ENCODE assay signal across 8 cellular contexts in the genomic region with DNA sequence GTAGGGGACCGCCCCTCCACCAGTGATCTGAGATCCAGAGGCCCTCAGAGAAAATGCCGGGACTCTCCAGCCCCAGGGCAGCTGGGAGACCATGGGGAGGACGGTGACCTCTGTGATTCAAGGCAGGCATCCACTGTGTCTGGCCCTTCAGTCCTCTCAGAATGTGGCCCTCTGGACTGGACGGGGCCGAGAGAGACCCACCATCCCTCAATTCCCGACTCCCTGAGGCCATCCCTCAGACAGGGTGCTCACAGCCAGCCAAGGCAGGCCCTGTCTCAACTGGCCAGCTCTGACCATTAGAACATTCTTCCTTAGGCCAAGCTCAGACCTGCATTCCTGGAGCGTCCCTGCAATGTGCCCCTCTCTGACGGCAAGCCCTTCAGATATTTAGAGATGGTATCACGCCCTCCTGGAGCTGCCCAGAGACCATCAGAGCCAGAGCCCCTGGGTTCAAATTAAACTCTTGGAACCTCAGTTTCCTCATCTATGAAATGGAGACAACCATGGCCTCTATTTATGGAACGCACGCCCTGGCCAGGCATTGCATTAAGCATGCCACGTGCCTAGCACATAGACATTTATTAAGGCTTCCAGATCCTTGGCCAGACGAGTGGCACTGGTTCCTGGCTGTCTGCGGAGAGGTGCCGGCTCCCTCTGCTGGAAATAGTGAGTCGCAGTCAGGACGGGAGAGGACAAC. TPM values are rescaled to one million over a fixed set of nuclear protein-coding genes. Genes with fewer than 3 reads are reported as not detected.
DNase-seq lines count a peak whose midpoint lies in the region; ATAC-seq and TF ChIP-seq lines count a peak whose summit lies in the region.

No MANE protein-coding gene starts in this region.

- H3K4me1 ChIP-seq in CD8-positive, alpha-beta T cell (ENCODE audit: insufficient read depth, low read length): peaks cover 3% of the 10 kb centered on the region
- H3K4me1 ChIP-seq in KMS-11 (ENCODE audit: low read depth, poor library complexity, severe bottlenecking): peaks cover 20% of the 10 kb centered on the region
- H3K4me1 ChIP-seq in PC-3 (ENCODE audit: insufficient read depth, low read length): peaks cover 14% of the 10 kb centered on the region; the same call in 1 of the 2 replicates
- H3K4me1 ChIP-seq in fibroblast of lung (ENCODE audit: control insufficient read depth, extremely low read depth, insufficient read depth, low read length): peaks cover 4% of the 10 kb centered on the region
- peaks cover 7% of the 10 kb centered on the region for H3K4me1 ChIP-seq in neural progenitor cell
- H3K4me1 ChIP-seq in suprapubic skin: peaks cover 9% of the 10 kb centered on the region

- peak; percentile 65 for TF ChIP-seq CTCF in CD8-positive, alpha-beta T cell (IDR thresholded peaks at IDR 0.05)
- TF ChIP-seq CTCF in KMS-11 (conservative IDR thresholded peaks at IDR 0.05; ENCODE audit: low read depth, low read length) (peak; percentile 96), PC-3 (conservative IDR thresholded peaks at IDR 0.05; ENCODE audit: low read depth, low read length) (peak; percentile 97), fibroblast of lung (conservative IDR thresholded peaks at IDR 0.05 in 1 of 2, IDR thresholded peaks at IDR 0.05 in 1 of 2; ENCODE audit: low read depth in 1 of 2, low read length in 2 of 2) (peak; percentile 85 to 95), neural progenitor cell (IDR thresholded peaks at IDR 0.05) (peak; percentile 79), suprapubic skin (IDR thresholded peaks at IDR 0.05) (peak; percentile 80 to 83)

- no peaks in the 10 kb centered on the region for H3K36me3 Mint-ChIP-seq in CD8-positive, alpha-beta T cell
- H3K36me3 Mint-ChIP-seq in activated T-cell treated with anti-CD3 and anti-CD28 coated beads, Interleukin-2, amount 50 U/mL, for 24 hours (ENCODE audit: low read depth): no peaks in the 10 kb centered on the region
- no peaks in the 10 kb centered on the region for H3K36me3 Mint-ChIP-seq in neural progenitor cell

- H3K9me3 Mint-ChIP-seq in CD8-positive, alpha-beta T cell: no peaks in the 10 kb centered on the region
- H3K9me3 Mint-ChIP-seq in activated T-cell treated with anti-CD3 and anti-CD28 coated beads, Interleukin-2, amount 50 U/mL, for 24 hours: no peaks in the 10 kb centered on the region
- no peaks in the 10 kb centered on the region for H3K9me3 Mint-ChIP-seq in neural progenitor cell

- H4K20me1 ChIP-seq in KMS-11 (ENCODE audit: insufficient read depth) (no peaks in the 10 kb centered on the region), PC-3 (ENCODE audit: low read length) (no peaks in the 10 kb centered on the region), fibroblast of lung (ENCODE audit: control insufficient read depth, extremely low read depth, insufficient read depth, low read length) (no peaks in the 10 kb centered on the region), neural progenitor cell (ENCODE audit: low read depth) (no peaks in the 10 kb centered on the region)

- no peaks in the 10 kb centered on the region for H3K9me2 ChIP-seq in PC-3 (replicated peaks; ENCODE audit: low read length)

- POLR2A ChIA-PET in CD8-positive, alpha-beta T cell (lab: Charles Lee): interaction anchor here (0.8 to 6.2 kb wide), 3 partner anchors 133 to 225 kb away, joined by 3 to 63 read pairs (median 4); partner anchors contain the start of genes AHCYL1 and GNAI3
- POLR2A ChIA-PET in PC-3 (lab: Charles Lee; ENCODE audit: unreplicated experiment): no interaction called here

- ATAC-seq in CD8-positive, alpha-beta T cell: peak; percentile 90
- ATAC-seq in GM19438 (IDR thresholded peaks at IDR 0.05; ENCODE audit: low read depth, unreplicated experiment): peak; percentile 62
- peak; percentile 88 for ATAC-seq in PC-3

- BruUV-seq in PC-3 (replicated peaks; lab: Mats Ljungman, UMichigan): no TSS peak

- no peak for TF ChIP-seq POLR2A in suprapubic skin (IDR thresholded peaks at IDR 0.05)

- peak; percentile 29 to 76 (median 59) for DNase-seq in CD8-positive, alpha-beta T cell
- DNase-seq in PC-3 (peak; percentile 88), fibroblast of lung (ENCODE audit: low read depth in 2 of 2) (peak; percentile 76 to 91), neural progenitor cell (ENCODE audit: low spot score) (peak; percentile 87), suprapubic skin (ENCODE audit: low spot score in 2 of 2) (peak; percentile 89 to 93)
- peak; percentile 70 for DNase-seq in activated T-cell treated with anti-CD3 and anti-CD28 coated beads, Interleukin-2, amount 50 U/mL, for 24 hours

- H2AFZ ChIP-seq in KMS-11 (ENCODE audit: low read depth) (peak overlapping the region; percentile 65), PC-3 (ENCODE audit: low read length) (peak overlapping the region; percentile 47; the same call in 1 of the 2 replicates), fibroblast of lung (ENCODE audit: low read length) (no peak overlapping the region), neural progenitor cell (replicated peaks) (no peak overlapping the region)

- TF ChIP-seq EP300 in suprapubic skin (IDR thresholded peaks at IDR 0.05): no peak

- no peak overlapping the region for H3K27ac ChIP-seq in CD8-positive, alpha-beta T cell (ENCODE audit: low read depth, low read length)
- H3K27ac ChIP-seq in KMS-11 (no peak overlapping the region), PC-3 (ENCODE audit: low read length) (no peak overlapping the region), fibroblast of lung (ENCODE audit: insufficient read depth, low read length) (no peak overlapping the region), neural progenitor cell (no peak overlapping the region), suprapubic skin (no peak overlapping the region)

- H3K27me3 Mint-ChIP-seq in CD8-positive, alpha-beta T cell (ENCODE audit: low read depth): peaks cover 3% of the 10 kb centered on the region
- no peaks in the 10 kb centered on the region for H3K27me3 Mint-ChIP-seq in activated T-cell treated with anti-CD3 and anti-CD28 coated beads, Interleukin-2, amount 50 U/mL, for 24 hours
- H3K27me3 Mint-ChIP-seq in neural progenitor cell (ENCODE audit: insufficient read depth, low read depth): peaks cover 3% of the 10 kb centered on the region

- no peaks in the 10 kb centered on the region for H3K9me3 ChIP-seq in CD8-positive, alpha-beta T cell (ENCODE audit: low read length)
- no peaks in the 10 kb centered on the region for H3K9me3 ChIP-seq in PC-3 (ENCODE audit: low read length)
- H3K9me3 ChIP-seq in fibroblast of lung (ENCODE audit: control insufficient read depth, insufficient read depth, low read depth, low read length): no peaks in the 10 kb centered on the region
- no peaks in the 10 kb centered on the region for H3K9me3 ChIP-seq in neural progenitor cell (ENCODE audit: low read depth)
- no peaks in the 10 kb centered on the region for H3K9me3 ChIP-seq in suprapubic skin

- H3K27ac Mint-ChIP-seq in CD8-positive, alpha-beta T cell: no peak overlapping the region
- H3K27ac Mint-ChIP-seq in activated T-cell treated with anti-CD3 and anti-CD28 coated beads, Interleukin-2, amount 50 U/mL, for 24 hours: no peak overlapping the region
- H3K27ac Mint-ChIP-seq in neural progenitor cell: no peak overlapping the region

- H3K79me2 ChIP-seq in KMS-11 (ENCODE audit: insufficient read depth, low read depth) (no peaks in the 10 kb centered on the region), PC-3 (ENCODE audit: low read length) (no peaks in the 10 kb centered on the region), fibroblast of lung (ENCODE audit: control insufficient read depth, insufficient read depth, low read length) (no peaks in the 10 kb centered on the region), neural progenitor cell (ENCODE audit: low read depth) (no peaks in the 10 kb centered on the region)

- H3K4me3 ChIP-seq in CD8-positive, alpha-beta T cell (ENCODE audit: low read depth, low read length): no peak overlapping the region
- no peak overlapping the region for H3K4me3 ChIP-seq in KMS-11 (IDR thresholded peaks at IDR 0.05; ENCODE audit: insufficient read depth, low read depth, low read length)
- H3K4me3 ChIP-seq in PC-3 (ENCODE audit: low read length): no peak overlapping the region
- H3K4me3 ChIP-seq in fibroblast of lung (replicated peaks in 1 of 4; ENCODE audit: control extremely low read depth in 1 of 4, insufficient read depth in 1 of 4, low read depth in 3 of 4, low read length in 4 of 4): no peak overlapping the region
- H3K4me3 ChIP-seq in neural progenitor cell: no peak overlapping the region
- H3K4me3 ChIP-seq in suprapubic skin: no peak overlapping the region

- no peaks in the 10 kb centered on the region for H3K27me3 ChIP-seq in CD8-positive, alpha-beta T cell (ENCODE audit: insufficient read depth, low read length)
- H3K27me3 ChIP-seq in KMS-11 (ENCODE audit: insufficient read depth, low read depth) (no peaks in the 10 kb centered on the region), PC-3 (ENCODE audit: low read length) (no peaks in the 10 kb centered on the region), fibroblast of lung (ENCODE audit: control insufficient read depth, insufficient read depth, low read length) (peaks cover 3% of the 10 kb centered on the region), neural progenitor cell (no peaks in the 10 kb centered on the region), suprapubic skin (no peaks in the 10 kb centered on the region)

- H3K4me3 Mint-ChIP-seq in CD8-positive, alpha-beta T cell: no peak overlapping the region
- H3K4me3 Mint-ChIP-seq in activated T-cell treated with anti-CD3 and anti-CD28 coated beads, Interleukin-2, amount 50 U/mL, for 24 hours: no peak overlapping the region
- H3K4me3 Mint-ChIP-seq in neural progenitor cell: peak overlapping the region; percentile 19

- WGBS in suprapubic skin: 44% methylated on average over 17 of the region's 17 CpGs

- H3F3A ChIP-seq in PC-3 (ENCODE audit: low read length, unreplicated experiment) (no peaks in the 10 kb centered on the region), neural progenitor cell (ENCODE audit: low read depth) (no peaks in the 10 kb centered on the region)

- H3K4me2 ChIP-seq in KMS-11 (no peak overlapping the region; the same call in 1 of the 2 replicates), PC-3 (ENCODE audit: low read length) (no peak overlapping the region), fibroblast of lung (ENCODE audit: extremely low read depth, insufficient read depth, low read length) (no peak overlapping the region), neural progenitor cell (no peak overlapping the region)

- intact Hi-C loops in CD8-positive, alpha-beta T cell (cut with DNase I, micrococcal nuclease): loop anchor here (1.0 kb wide), 2 partner anchors 130 to 227 kb away; no protein-coding TSS in a partner anchor
- intact Hi-C loops in PC-3 (cut with micrococcal nuclease): loop anchor here (1.0 kb wide), 3 partner anchors 55 to 227 kb away; no protein-coding TSS in a partner anchor

- H3K4me1 Mint-ChIP-seq in CD8-positive, alpha-beta T cell (ENCODE audit: low read depth): peaks cover 8% of the 10 kb centered on the region
- H3K4me1 Mint-ChIP-seq in activated T-cell treated with anti-CD3 and anti-CD28 coated beads, Interleukin-2, amount 50 U/mL, for 24 hours (ENCODE audit: low read depth): peaks cover 3% of the 10 kb centered on the region
- peaks cover 5% of the 10 kb centered on the region for H3K4me1 Mint-ChIP-seq in neural progenitor cell

- H3K36me3 ChIP-seq in CD8-positive, alpha-beta T cell (ENCODE audit: insufficient read depth, low read length): no peaks in the 10 kb centered on the region
- no peaks in the 10 kb centered on the region for H3K36me3 ChIP-seq in KMS-11 (ENCODE audit: insufficient read depth)
- no peaks in the 10 kb centered on the region for H3K36me3 ChIP-seq in PC-3 (ENCODE audit: low read depth, low read length)
- H3K36me3 ChIP-seq in fibroblast of lung (ENCODE audit: control insufficient read depth, insufficient read depth, low read length): no peaks in the 10 kb centered on the region
- no peaks in the 10 kb centered on the region for H3K36me3 ChIP-seq in neural progenitor cell
- H3K36me3 ChIP-seq in suprapubic skin: no peaks in the 10 kb centered on the region

- CTCF ChIA-PET in CD8-positive, alpha-beta T cell (lab: Charles Lee): interaction anchor here (0.9 to 18.9 kb wide), 14 partner anchors 9 to 241 kb away, joined by 3 to 656 read pairs (median 10); partner anchors contain the start of genes AHCYL1, EPS8L3, GNAI3 and GSTM4
- CTCF ChIA-PET in PC-3 (lab: Charles Lee): interaction anchor here (1.5 to 5.3 kb wide), 2 partner anchors 133 to 211 kb away, joined by 12 to 59 read pairs; partner anchors contain the start of gene AHCYL1

- no peak overlapping the region for H3K9ac ChIP-seq in KMS-11
- H3K9ac ChIP-seq in PC-3 (ENCODE audit: low read length): no peak overlapping the region
- H3K9ac ChIP-seq in fibroblast of lung (ENCODE audit: insufficient read depth, low read length): no peak overlapping the region
- H3K9ac ChIP-seq in neural progenitor cell: no peak overlapping the region

RNA-seq across cellular contexts. Expression of gene EPS8L3, which starts 9.6 kb away (rescaled TPM):
- total RNA-seq in CD8-positive, alpha-beta T cell: not detected
- total RNA-seq in PC-3 (2014; rRNA removed): not detected in 2 replicates
- total RNA-seq in fibroblast of lung: not detected in 2 replicates
- not detected in 2 replicates for polyA plus RNA-seq in fibroblast of lung
- polyA plus RNA-seq in fibroblast of lung (2012): not detected in 2 replicates
- polyA minus RNA-seq in fibroblast of lung (ENCODE audit: low replicate concordance): not detected in 2 replicates
- total RNA-seq in neural progenitor cell (ENCODE audit: low replicate concordance): not detected in 2 replicates
- not detected for total RNA-seq in suprapubic skin

RNA-seq across cellular contexts. Expression of gene GSTM3, which starts 32.5 kb away (rescaled TPM):
- total RNA-seq in CD8-positive, alpha-beta T cell: 10 to 100 TPM; 11.6 to 12.2 TPM
- total RNA-seq in PC-3 (2014; rRNA removed) (76.6 and 80.9 TPM in 2 replicates), fibroblast of lung (37.0 and 51.4 TPM in 2 replicates), neural progenitor cell (ENCODE audit: low replicate concordance) (6.4 and 12.9 TPM in 2 replicates), suprapubic skin (100 to 1,000 TPM in 2 of 4 donors, 10 to 100 TPM in 2; 65.9 to 288 (median 114) TPM)
- polyA plus RNA-seq in fibroblast of lung: 90.0 and 207 TPM in 2 replicates
- polyA plus RNA-seq in fibroblast of lung (2012): 78.1 and 175 TPM in 2 replicates
- 13.9 and 96.8 TPM in 2 replicates for polyA minus RNA-seq in fibroblast of lung (ENCODE audit: low replicate concordance)

Comparison
In these comparisons a context has a peak if more than half of its experiments do, and no peak if none do; other contexts are left out.
1. H2AFZ ChIP-seq: peak in KMS-11 (single experiment) and PC-3 (single experiment); none in fibroblast of lung (single experiment) and neural progenitor cell (single experiment).
2. Peak in every context shown above with its lines, with median percentiles within 50 percentile points of each other: ATAC-seq, DNase-seq and CTCF ChIP-seq.